ENCODE assay signal across 1 cellular context in the genomic region with DNA sequence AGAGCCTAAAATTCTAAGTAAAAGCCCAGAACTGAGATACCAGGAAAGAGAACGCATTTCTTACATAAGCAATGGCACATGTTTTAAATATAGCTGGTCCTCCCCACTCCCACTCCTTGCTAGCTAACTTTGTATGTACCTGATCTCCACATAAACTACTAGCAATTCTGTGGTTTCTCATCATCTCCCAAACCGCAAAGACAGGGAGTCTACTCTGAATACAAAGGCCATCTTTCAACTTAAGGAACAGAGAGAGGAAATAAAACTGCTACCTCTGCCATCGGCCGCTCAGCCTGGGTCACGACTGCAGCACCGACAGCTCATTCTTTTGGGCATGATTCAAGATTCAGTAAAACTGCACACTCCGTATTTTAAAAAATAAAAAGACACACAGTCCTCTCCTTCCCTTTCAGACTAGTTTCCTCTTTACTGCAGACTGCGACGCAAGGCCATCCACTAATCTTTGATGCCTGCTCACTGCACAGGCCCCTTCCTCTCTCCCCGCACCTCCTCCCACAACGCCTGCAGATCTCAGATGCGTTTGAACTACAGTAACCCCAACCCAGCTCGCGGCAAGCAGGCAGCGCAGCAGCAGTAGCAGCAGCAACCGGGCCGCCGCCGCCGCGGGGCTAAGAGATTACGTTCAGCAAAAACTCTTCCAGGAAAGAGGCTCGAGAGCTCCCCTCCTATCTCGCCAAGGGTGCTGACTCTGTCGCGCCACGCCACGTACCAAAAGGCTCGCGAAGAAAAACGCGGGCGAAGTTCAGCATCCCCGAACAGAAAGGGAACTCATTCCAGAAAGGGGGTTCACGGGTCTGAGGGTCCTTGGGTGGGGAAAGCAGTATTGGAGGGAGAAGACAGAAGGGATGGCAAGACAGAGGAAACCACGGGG.
TF ChIP-seq lines count a peak whose summit lies in the region.

No MANE protein-coding gene starts in this region.

TF ChIP-seq in H1, 55 proteins besides CTCF, POLR2A, EP300 and RAD21:
- TF ChIP-seq HDAC6 (IDR thresholded peaks at IDR 0.05; ENCODE audit: low read depth, low read length) (no peak), POU5F1 (IDR thresholded peaks at IDR 0.05; ENCODE audit: low read depth, low read length) (no peak), SIRT6 (IDR thresholded peaks at IDR 0.05; ENCODE audit: low read length) (no peak), GABPA (IDR thresholded peaks at IDR 0.05; ENCODE audit: borderline replicate concordance, insufficient read depth, low read length) (no peak), RXRA (IDR thresholded peaks at IDR 0.05; ENCODE audit: insufficient read depth, low read depth, low read length) (0 out of 2 replicates have a peak, but pooled peaks have one; percentile 78), TAF1 (IDR thresholded peaks at IDR 0.05; ENCODE audit: low read depth, low read length) (peak; percentile 30; the same call in 1 of the 2 replicates), SIN3A (conservative IDR thresholded peaks at IDR 0.05 in 1 of 2, IDR thresholded peaks at IDR 0.05 in 1 of 2; ENCODE audit: low read depth in 1 of 2, low read length in 2 of 2) (peak in 1 of 2 experiments; percentile 69; a peak in 1 of 4 replicates), MAFK (IDR thresholded peaks at IDR 0.05; ENCODE audit: low read depth, low read length) (no peak), HDAC2 (IDR thresholded peaks at IDR 0.05; ENCODE audit: borderline replicate concordance in 1 of 2, low read depth in 2 of 2, low read length in 2 of 2) (0 out of 4 replicates have a peak, but pooled peaks of 1 of the 2 experiments have one; percentile 63), JUND (IDR thresholded peaks at IDR 0.05; ENCODE audit: low read length) (no peak), CTBP2 (IDR thresholded peaks at IDR 0.05; ENCODE audit: borderline replicate concordance, insufficient read depth, insufficient read length, low read length) (no peak), BACH1 (IDR thresholded peaks at IDR 0.05; ENCODE audit: low read length) (no peak), BRCA1 (IDR thresholded peaks at IDR 0.05; ENCODE audit: low read depth, low read length) (no peak), TCF12 (IDR thresholded peaks at IDR 0.05; ENCODE audit: low read depth, low read length) (no peak), RBBP5 (IDR thresholded peaks at IDR 0.05; ENCODE audit: borderline replicate concordance, low read depth, low read length) (0 out of 2 replicates have a peak, but pooled peaks have one; percentile 33), SAP30 (IDR thresholded peaks at IDR 0.05; ENCODE audit: insufficient read depth, insufficient replicate concordance, low read length) (no peak), TBP (IDR thresholded peaks at IDR 0.05; ENCODE audit: low read depth, low read length) (0 out of 2 replicates have a peak, but pooled peaks have one; percentile 20), KDM4A (IDR thresholded peaks at IDR 0.05; ENCODE audit: low read depth, low read length, severe bottlenecking) (peak; percentile 36), ASH2L (IDR thresholded peaks at IDR 0.05; ENCODE audit: low read length) (peak; percentile 91), SP1 (IDR thresholded peaks at IDR 0.05; ENCODE audit: low read depth, low read length) (no peak), RFX5 (IDR thresholded peaks at IDR 0.05; ENCODE audit: borderline replicate concordance, low read depth, low read length) (no peak), PHF8 (conservative IDR thresholded peaks at IDR 0.05; ENCODE audit: low read depth, low read length) (peak; percentile 36), POLR2AphosphoS5 (IDR thresholded peaks at IDR 0.05; ENCODE audit: low read depth, low read length) (peak; percentile 73; the same call in 1 of the 2 replicates), NRF1 (IDR thresholded peaks at IDR 0.05; ENCODE audit: low read depth, low read length) (no peak), TEAD4 (IDR thresholded peaks at IDR 0.05; ENCODE audit: low read depth, low read length) (no peak), GTF2F1 (IDR thresholded peaks at IDR 0.05; ENCODE audit: borderline replicate concordance, low read depth, low read length) (no peak), SP4 (IDR thresholded peaks at IDR 0.05; ENCODE audit: low read length) (no peak), SUZ12 (IDR thresholded peaks at IDR 0.05; ENCODE audit: low read length) (no peak), NANOG (IDR thresholded peaks at IDR 0.05; ENCODE audit: insufficient read depth, low read depth, low read length, poor library complexity, severe bottlenecking) (no peak), CREB1 (IDR thresholded peaks at IDR 0.05) (no peak), BCL11A (IDR thresholded peaks at IDR 0.05; ENCODE audit: low read depth in 2 of 2, low read length in 2 of 2) (no peak)
- TF ChIP-seq, protein P1, sequence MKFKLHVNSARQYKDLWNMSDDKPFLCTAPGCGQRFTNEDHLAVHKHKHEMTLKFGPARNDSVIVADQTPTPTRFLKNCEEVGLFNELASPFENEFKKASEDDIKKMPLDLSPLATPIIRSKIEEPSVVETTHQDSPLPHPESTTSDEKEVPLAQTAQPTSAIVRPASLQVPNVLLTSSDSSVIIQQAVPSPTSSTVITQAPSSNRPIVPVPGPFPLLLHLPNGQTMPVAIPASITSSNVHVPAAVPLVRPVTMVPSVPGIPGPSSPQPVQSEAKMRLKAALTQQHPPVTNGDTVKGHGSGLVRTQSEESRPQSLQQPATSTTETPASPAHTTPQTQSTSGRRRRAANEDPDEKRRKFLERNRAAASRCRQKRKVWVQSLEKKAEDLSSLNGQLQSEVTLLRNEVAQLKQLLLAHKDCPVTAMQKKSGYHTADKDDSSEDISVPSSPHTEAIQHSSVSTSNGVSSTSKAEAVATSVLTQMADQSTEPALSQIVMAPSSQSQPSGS (IDR thresholded peaks at IDR 0.05; ENCODE audit: low read length) = no peak
- TF ChIP-seq, protein P2, sequence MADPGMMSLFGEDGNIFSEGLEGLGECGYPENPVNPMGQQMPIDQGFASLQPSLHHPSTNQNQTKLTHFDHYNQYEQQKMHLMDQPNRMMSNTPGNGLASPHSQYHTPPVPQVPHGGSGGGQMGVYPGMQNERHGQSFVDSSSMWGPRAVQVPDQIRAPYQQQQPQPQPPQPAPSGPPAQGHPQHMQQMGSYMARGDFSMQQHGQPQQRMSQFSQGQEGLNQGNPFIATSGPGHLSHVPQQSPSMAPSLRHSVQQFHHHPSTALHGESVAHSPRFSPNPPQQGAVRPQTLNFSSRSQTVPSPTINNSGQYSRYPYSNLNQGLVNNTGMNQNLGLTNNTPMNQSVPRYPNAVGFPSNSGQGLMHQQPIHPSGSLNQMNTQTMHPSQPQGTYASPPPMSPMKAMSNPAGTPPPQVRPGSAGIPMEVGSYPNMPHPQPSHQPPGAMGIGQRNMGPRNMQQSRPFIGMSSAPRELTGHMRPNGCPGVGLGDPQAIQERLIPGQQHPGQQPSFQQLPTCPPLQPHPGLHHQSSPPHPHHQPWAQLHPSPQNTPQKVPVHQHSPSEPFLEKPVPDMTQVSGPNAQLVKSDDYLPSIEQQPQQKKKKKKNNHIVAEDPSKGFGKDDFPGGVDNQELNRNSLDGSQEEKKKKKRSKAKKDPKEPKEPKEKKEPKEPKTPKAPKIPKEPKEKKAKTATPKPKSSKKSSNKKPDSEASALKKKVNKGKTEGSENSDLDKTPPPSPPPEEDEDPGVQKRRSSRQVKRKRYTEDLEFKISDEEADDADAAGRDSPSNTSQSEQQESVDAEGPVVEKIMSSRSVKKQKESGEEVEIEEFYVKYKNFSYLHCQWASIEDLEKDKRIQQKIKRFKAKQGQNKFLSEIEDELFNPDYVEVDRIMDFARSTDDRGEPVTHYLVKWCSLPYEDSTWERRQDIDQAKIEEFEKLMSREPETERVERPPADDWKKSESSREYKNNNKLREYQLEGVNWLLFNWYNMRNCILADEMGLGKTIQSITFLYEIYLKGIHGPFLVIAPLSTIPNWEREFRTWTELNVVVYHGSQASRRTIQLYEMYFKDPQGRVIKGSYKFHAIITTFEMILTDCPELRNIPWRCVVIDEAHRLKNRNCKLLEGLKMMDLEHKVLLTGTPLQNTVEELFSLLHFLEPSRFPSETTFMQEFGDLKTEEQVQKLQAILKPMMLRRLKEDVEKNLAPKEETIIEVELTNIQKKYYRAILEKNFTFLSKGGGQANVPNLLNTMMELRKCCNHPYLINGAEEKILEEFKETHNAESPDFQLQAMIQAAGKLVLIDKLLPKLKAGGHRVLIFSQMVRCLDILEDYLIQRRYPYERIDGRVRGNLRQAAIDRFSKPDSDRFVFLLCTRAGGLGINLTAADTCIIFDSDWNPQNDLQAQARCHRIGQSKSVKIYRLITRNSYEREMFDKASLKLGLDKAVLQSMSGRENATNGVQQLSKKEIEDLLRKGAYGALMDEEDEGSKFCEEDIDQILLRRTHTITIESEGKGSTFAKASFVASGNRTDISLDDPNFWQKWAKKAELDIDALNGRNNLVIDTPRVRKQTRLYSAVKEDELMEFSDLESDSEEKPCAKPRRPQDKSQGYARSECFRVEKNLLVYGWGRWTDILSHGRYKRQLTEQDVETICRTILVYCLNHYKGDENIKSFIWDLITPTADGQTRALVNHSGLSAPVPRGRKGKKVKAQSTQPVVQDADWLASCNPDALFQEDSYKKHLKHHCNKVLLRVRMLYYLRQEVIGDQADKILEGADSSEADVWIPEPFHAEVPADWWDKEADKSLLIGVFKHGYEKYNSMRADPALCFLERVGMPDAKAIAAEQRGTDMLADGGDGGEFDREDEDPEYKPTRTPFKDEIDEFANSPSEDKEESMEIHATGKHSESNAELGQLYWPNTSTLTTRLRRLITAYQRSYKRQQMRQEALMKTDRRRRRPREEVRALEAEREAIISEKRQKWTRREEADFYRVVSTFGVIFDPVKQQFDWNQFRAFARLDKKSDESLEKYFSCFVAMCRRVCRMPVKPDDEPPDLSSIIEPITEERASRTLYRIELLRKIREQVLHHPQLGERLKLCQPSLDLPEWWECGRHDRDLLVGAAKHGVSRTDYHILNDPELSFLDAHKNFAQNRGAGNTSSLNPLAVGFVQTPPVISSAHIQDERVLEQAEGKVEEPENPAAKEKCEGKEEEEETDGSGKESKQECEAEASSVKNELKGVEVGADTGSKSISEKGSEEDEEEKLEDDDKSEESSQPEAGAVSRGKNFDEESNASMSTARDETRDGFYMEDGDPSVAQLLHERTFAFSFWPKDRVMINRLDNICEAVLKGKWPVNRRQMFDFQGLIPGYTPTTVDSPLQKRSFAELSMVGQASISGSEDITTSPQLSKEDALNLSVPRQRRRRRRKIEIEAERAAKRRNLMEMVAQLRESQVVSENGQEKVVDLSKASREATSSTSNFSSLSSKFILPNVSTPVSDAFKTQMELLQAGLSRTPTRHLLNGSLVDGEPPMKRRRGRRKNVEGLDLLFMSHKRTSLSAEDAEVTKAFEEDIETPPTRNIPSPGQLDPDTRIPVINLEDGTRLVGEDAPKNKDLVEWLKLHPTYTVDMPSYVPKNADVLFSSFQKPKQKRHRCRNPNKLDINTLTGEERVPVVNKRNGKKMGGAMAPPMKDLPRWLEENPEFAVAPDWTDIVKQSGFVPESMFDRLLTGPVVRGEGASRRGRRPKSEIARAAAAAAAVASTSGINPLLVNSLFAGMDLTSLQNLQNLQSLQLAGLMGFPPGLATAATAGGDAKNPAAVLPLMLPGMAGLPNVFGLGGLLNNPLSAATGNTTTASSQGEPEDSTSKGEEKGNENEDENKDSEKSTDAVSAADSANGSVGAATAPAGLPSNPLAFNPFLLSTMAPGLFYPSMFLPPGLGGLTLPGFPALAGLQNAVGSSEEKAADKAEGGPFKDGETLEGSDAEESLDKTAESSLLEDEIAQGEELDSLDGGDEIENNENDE (IDR thresholded peaks at IDR 0.05; ENCODE audit: insufficient replicate concordance, low read length) = peak; percentile 24
- TF ChIP-seq, protein P3, sequence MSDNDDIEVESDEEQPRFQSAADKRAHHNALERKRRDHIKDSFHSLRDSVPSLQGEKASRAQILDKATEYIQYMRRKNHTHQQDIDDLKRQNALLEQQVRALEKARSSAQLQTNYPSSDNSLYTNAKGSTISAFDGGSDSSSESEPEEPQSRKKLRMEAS (IDR thresholded peaks at IDR 0.05) = peak; percentile 7; the same call in 1 of the 2 replicates
- TF ChIP-seq, protein P4, sequence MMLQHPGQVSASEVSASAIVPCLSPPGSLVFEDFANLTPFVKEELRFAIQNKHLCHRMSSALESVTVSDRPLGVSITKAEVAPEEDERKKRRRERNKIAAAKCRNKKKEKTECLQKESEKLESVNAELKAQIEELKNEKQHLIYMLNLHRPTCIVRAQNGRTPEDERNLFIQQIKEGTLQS (IDR thresholded peaks at IDR 0.05; ENCODE audit: insufficient read depth, low read depth, low read length) = no peak
